In genomic region chr21:29315155-29315749, GRCh38 we compare ENCODE assay signal across 18 cellular contexts. TPM values are rescaled to one million over a fixed set of nuclear protein-coding genes. Genes with fewer than 3 reads are reported as not detected.
DNase-seq lines count a peak whose midpoint lies in the region; ATAC-seq and TF ChIP-seq lines count a peak whose summit lies in the region.
"Had no signal": no experiment of that assay in that cellular context is flagged by ENCODE, and none has a peak within 500 bp of the region (broad histone marks: within the 10 kb centered on the region; RNA-seq: fewer than 3 reads in every experiment).

No MANE protein-coding gene starts in this region.

- no TSS peak for BruUV-seq in MCF 10A (replicated peaks; lab: Mats Ljungman, UMichigan)

- H3K9me3 Mint-ChIP-seq in MCF 10A (ENCODE audit: unreplicated experiment) (peaks cover 7% of the 10 kb centered on the region), nephron (peaks cover 13% of the 10 kb centered on the region)
- H3K9me3 Mint-ChIP-seq: natural killer cell treated with Interleukin-12 subunit alpha and Interleukin-12 subunit beta and Interleukin-15 and Interleukin-18, amount 100 ng/mL, for 72 hours had no signal

- peak overlapping the region; percentile 14 for H3K27ac ChIP-seq in HUES48 (ENCODE audit: low read depth, low read length)
- H3K27ac ChIP-seq: hepatocyte, thoracic aorta had no signal

- H3K27me3 Mint-ChIP-seq in MCF 10A (ENCODE audit: insufficient read depth, unreplicated experiment) (no peaks in the 10 kb centered on the region), nephron (ENCODE audit: low read depth) (no peaks in the 10 kb centered on the region)
- H3K27me3 Mint-ChIP-seq: natural killer cell treated with Interleukin-12 subunit alpha and Interleukin-12 subunit beta and Interleukin-15 and Interleukin-18, amount 100 ng/mL, for 72 hours had no signal

- no peak overlapping the region for H3K9ac ChIP-seq in HUES48 (ENCODE audit: low read depth, low read length)

- H3K9me3 ChIP-seq in HUES48 (ENCODE audit: control insufficient read depth, insufficient read depth, low read length), result no peaks in the 10 kb centered on the region
- H3K9me3 ChIP-seq: BE2C, thoracic aorta had no signal

- POLR2A ChIA-PET in MCF 10A (lab: Yijun Ruan, JAX), result interaction anchor here (0.9 to 9.0 kb wide), 7 partner anchors 8 to 241 kb away, joined by 3 to 108 read pairs (median 11); partner anchors contain the start of genes BACH1 and CCT8

- peaks cover 52% of the 10 kb centered on the region for H3K4me1 Mint-ChIP-seq in MCF 10A (ENCODE audit: insufficient read depth, unreplicated experiment)
- peaks cover 23% of the 10 kb centered on the region for H3K4me1 Mint-ChIP-seq in nephron

- H3K36me3 Mint-ChIP-seq in MCF 10A (ENCODE audit: insufficient read depth, unreplicated experiment), result peaks cover 7% of the 10 kb centered on the region
- peaks cover 61% of the 10 kb centered on the region for H3K36me3 Mint-ChIP-seq in nephron (ENCODE audit: low read depth)

- H3K27ac Mint-ChIP-seq in MCF 10A (ENCODE audit: low read depth, unreplicated experiment) (no peak overlapping the region), nephron (peak overlapping the region in 2 of 3 experiments; percentile 23 to 29)
- H3K27ac Mint-ChIP-seq: brain; natural killer cell treated with Interleukin-12 subunit alpha and Interleukin-12 subunit beta and Interleukin-15 and Interleukin-18, amount 100 ng/mL, for 72 hours had no signal

- no peak for ATAC-seq in GM21360 (IDR thresholded peaks at IDR 0.05; ENCODE audit: unreplicated experiment)
- ATAC-seq in GM18502 (IDR thresholded peaks at IDR 0.05; ENCODE audit: poor library complexity, unreplicated experiment), result no peak
- ATAC-seq: natural killer cell treated with Interleukin-12 subunit alpha and Interleukin-12 subunit beta and Interleukin-15 and Interleukin-18, amount 100 ng/mL, for 72 hours had no signal

- peak; percentile 23 for DNase-seq in ELF-1 (ENCODE audit: low read depth, low spot score)
- DNase-seq in MCF 10A (ENCODE audit: unreplicated experiment), result no peak
- no peak for DNase-seq in midbrain (lab: John Stamatoyannopoulos, UW)
- no peak for DNase-seq in NCI-H1105 treated with DMSO at 0.1 percent for 48 hours (lab: John Stamatoyannopoulos, UW)
- DNase-seq: activated CD4-positive, CD25-positive, alpha-beta regulatory T cell; activated naive CD4-positive, alpha-beta T cell treated with Interleukin-2 at 50 U/mL for 16 hours; BE2C; effector CD4-positive, alpha-beta T cell; NCI-H187 treated with DMSO at 0.1 percent for 48 hours; retina had no signal

- peak overlapping the region; percentile 29 for H3K4me3 Mint-ChIP-seq in MCF 10A (ENCODE audit: unreplicated experiment)
- H3K4me3 Mint-ChIP-seq in nephron, result no peak overlapping the region
- H3K4me3 Mint-ChIP-seq: brain; natural killer cell treated with Interleukin-12 subunit alpha and Interleukin-12 subunit beta and Interleukin-15 and Interleukin-18, amount 100 ng/mL, for 72 hours had no signal

- H3K36me3 ChIP-seq in HUES48 (ENCODE audit: control insufficient read depth, insufficient read depth, low read length), result no peaks in the 10 kb centered on the region
- H3K36me3 ChIP-seq: BE2C, thoracic aorta had no signal

- 0 out of 2 replicates have a peak, but pooled peaks cover 7% of the 10 kb centered on the region for H3K4me1 ChIP-seq in HUES48 (ENCODE audit: control insufficient read depth, insufficient read depth, low read length)
- H3K4me1 ChIP-seq: BE2C had no signal

- H3K27me3 ChIP-seq in HUES48 (ENCODE audit: control insufficient read depth, insufficient read depth, low read length), result no peaks in the 10 kb centered on the region
- H3K27me3 ChIP-seq: BE2C, hepatocyte had no signal

- no peak overlapping the region for H3K4me3 ChIP-seq in HUES48 (ENCODE audit: low read depth, low read length)
- H3K4me3 ChIP-seq: hepatocyte, thoracic aorta had no signal

- TF ChIP-seq CTCF in MCF 10A (IDR thresholded peaks at IDR 0.05; ENCODE audit: unreplicated experiment) (no peak), nephron (IDR thresholded peaks at IDR 0.05; ENCODE audit: unreplicated experiment in 3 of 3) (no peak)

- CTCF ChIA-PET in MCF 10A (lab: Yijun Ruan, JAX), result interaction anchor here (1.5 kb wide), 1 partner anchor 12 kb away, joined by 4 read pairs; no protein-coding TSS in a partner anchor

- intact Hi-C loops in MCF 10A (cut with micrococcal nuclease), result no loop called here

RNA-seq across cellular contexts. Expression of gene BACH1, which starts 16.5 kb away (rescaled TPM):
- 69.3 and 76.6 TPM in 2 replicates for total RNA-seq in MCF 10A (2022)
